8 cellular contexts compared by ENCODE assay signal in the genomic region with DNA sequence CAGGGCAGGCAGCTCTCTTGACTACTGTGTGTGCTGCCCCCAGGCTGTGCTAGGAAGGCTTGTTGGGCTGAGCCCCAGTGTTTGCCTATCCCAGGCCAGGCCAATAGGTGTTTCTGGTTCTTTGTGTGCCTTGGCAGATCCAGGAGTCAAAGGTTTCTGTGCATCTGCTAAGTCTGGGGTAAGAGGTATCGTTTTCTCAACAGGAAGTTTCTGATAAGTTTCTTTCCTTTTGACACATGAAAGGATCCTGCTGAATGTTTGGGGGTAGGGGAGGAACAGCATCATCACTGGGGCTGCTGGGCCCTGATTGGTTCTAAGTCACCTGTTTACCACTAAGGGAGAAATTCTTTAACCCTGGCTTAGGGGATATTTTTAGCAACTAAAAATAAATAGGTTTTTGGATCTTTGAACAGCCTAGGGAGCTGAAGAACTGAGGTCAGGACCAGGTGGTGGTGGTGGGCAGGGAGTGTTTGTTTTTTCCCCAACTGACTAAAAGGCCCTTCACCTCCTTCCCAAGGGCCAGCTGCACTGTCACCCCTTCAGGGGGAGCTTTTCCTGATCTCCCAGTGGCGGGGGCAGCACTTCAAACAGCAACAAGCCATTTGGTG.
A peak's percentile ranks its signal among the peaks of the same experiment; 100 is the strongest.
DNase-seq lines count a peak whose midpoint lies in the region; ATAC-seq and TF ChIP-seq lines count a peak whose summit lies in the region.

No MANE protein-coding gene starts in this region.

- no peak for TF ChIP-seq POLR2A in suprapubic skin (IDR thresholded peaks at IDR 0.05)

- no peaks in the 10 kb centered on the region for H3K36me3 Mint-ChIP-seq in type B pancreatic cell

- no peaks in the 10 kb centered on the region for H3K9me3 ChIP-seq in effector memory CD4-positive, alpha-beta T cell (ENCODE audit: control insufficient read depth, low read length)
- H3K9me3 ChIP-seq in suprapubic skin, result no peaks in the 10 kb centered on the region

- peak; percentile 87 for DNase-seq in GM13976 (ENCODE audit: low spot score)
- peak; percentile 28 for DNase-seq in T follicular helper cell (ENCODE audit: low read depth)
- DNase-seq in effector memory CD4-positive, alpha-beta T cell, result peak in 1 of 3 donors; percentile 14
- DNase-seq in type B pancreatic cell (ENCODE audit: extremely low spot score, unreplicated experiment), result no peak
- DNase-seq in NCI-H1048 (lab: John Stamatoyannopoulos, UW), result no peak
- no peak for DNase-seq in hypothalamus (lab: John Stamatoyannopoulos, UW)
- no peak for DNase-seq in suprapubic skin (ENCODE audit: low spot score in 2 of 2)

- no peak overlapping the region for H3K4me3 ChIP-seq in effector memory CD4-positive, alpha-beta T cell (ENCODE audit: insufficient read depth, low read depth, low read length, poor library complexity, severe bottlenecking)
- no peak overlapping the region for H3K4me3 ChIP-seq in suprapubic skin

- peak overlapping the region; percentile 55 for H3K27ac ChIP-seq in effector memory CD4-positive, alpha-beta T cell (ENCODE audit: insufficient read depth, low read length, poor library complexity, severe bottlenecking)
- no peak overlapping the region for H3K27ac ChIP-seq in suprapubic skin

- peak overlapping the region; percentile 13 for H3K27ac Mint-ChIP-seq in type B pancreatic cell

- no peaks in the 10 kb centered on the region for H3K27me3 Mint-ChIP-seq in type B pancreatic cell

- H3K4me1 ChIP-seq in effector memory CD4-positive, alpha-beta T cell (ENCODE audit: control insufficient read depth, insufficient read depth, low read length, poor library complexity, severe bottlenecking), result peaks cover 16% of the 10 kb centered on the region
- H3K4me1 ChIP-seq in suprapubic skin, result no peaks in the 10 kb centered on the region

- no peaks in the 10 kb centered on the region for H3K36me3 ChIP-seq in effector memory CD4-positive, alpha-beta T cell (ENCODE audit: control insufficient read depth, insufficient read depth, low read length)
- no peaks in the 10 kb centered on the region for H3K36me3 ChIP-seq in suprapubic skin

- WGBS in suprapubic skin, result 60% methylated on average over 2 of the region's 2 CpGs

- in situ Hi-C loops in GM13976 (cut with MboI; ENCODE audit: low sequenced_read_pairs, unreplicated experiment), result no loop called here

- H3K4me1 Mint-ChIP-seq in type B pancreatic cell (ENCODE audit: unreplicated experiment), result peaks cover 16% of the 10 kb centered on the region

- no peak for TF ChIP-seq EP300 in suprapubic skin (IDR thresholded peaks at IDR 0.05)

- no peak overlapping the region for H3K4me3 Mint-ChIP-seq in type B pancreatic cell

- ATAC-seq in GM21717 (IDR thresholded peaks at IDR 0.05; ENCODE audit: unreplicated experiment), result peak; percentile 79

- no peaks in the 10 kb centered on the region for H3K9me3 Mint-ChIP-seq in type B pancreatic cell

- H3K27me3 ChIP-seq in effector memory CD4-positive, alpha-beta T cell (replicated peaks; ENCODE audit: control insufficient read depth, insufficient read depth, low read length, poor library complexity, severe bottlenecking), result no peaks in the 10 kb centered on the region
- no peaks in the 10 kb centered on the region for H3K27me3 ChIP-seq in suprapubic skin

- TF ChIP-seq CTCF in GM13976 (IDR thresholded peaks at IDR 0.05; ENCODE audit: borderline replicate concordance, control extremely low read depth, extremely low read depth, insufficient read depth, missing control alignments), result no peak
- TF ChIP-seq CTCF in type B pancreatic cell (conservative IDR thresholded peaks at IDR 0.05), result no peak
- TF ChIP-seq CTCF in suprapubic skin (IDR thresholded peaks at IDR 0.05), result no peak

Comparison
In these comparisons a context has a peak if more than half of its experiments do, and no peak if none do; other contexts are left out.
1. DNase-seq: peak in GM13976 (single experiment) and T follicular helper cell (single experiment); none in type B pancreatic cell (single experiment), NCI-H1048 (single experiment), hypothalamus (0 of 51) and suprapubic skin (0 of 2).